In the genomic region with DNA sequence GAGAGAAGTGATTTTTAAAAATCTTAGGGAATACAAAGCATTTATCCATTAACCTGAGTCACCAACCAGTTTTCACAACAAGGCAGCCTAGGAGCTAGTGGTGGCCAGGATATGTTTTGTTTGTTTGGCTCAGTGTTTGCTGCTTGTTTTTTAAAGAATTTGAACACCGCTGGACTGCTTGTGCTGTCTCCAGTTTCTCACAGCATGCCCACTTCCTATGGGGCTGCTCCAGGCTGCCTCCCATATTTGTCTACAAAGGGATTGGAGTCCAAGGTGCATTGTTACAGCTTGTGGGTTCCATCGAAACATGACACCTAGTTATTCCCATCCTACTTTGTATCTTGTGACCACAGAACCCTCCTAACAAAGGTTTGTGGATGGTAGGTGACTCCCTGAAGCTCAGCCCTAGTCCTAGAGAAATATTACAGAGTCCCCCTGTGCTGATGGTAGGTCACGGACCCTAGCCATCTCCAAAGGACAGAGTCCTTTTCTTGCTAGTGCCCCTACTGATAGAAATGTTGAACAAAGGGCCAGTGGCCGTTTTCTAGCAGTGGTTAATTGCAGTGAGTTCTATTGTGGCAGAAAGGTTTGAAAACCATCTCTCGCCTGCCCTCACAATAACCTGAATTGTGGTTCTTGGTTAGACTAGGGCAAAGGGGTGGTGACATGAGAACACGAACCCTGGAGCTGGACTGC, we compare ENCODE assay signal across 1 cellular context.
TF ChIP-seq lines count a peak whose summit lies in the region.

No MANE protein-coding gene starts in this region.

TF ChIP-seq in H1, 55 proteins besides CTCF, POLR2A, EP300 and RAD21 (continued from another document):
- no peak for TF ChIP-seq CHD2 (IDR thresholded peaks at IDR 0.05; ENCODE audit: low read length)
- TF ChIP-seq EGR1 (IDR thresholded peaks at IDR 0.05; ENCODE audit: borderline replicate concordance, low read depth, low read length), result no peak
